ENCODE assay signal across 34 cellular contexts in the genomic region with DNA sequence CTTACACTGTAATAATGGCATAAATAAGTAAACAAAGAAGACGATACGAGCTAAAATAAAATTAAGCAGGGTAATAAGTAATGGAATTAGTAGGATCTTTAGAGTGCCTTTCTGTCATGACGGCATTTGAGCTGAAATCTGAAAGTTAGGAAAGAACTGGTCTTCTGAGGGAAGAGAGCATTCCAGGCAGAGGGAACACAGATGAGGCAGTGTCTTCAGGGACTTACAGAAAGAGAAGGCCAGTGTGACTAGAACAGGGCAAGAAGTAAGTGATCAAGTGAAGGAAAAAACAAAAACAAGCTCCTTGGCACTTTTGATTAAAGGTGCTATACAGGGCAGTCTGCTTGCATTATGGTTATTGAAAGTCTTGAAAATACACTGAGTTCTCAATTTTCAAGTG. TPM values are rescaled to one million over a fixed set of nuclear protein-coding genes. Genes with fewer than 3 reads are reported as not detected.
DNase-seq lines count a peak whose midpoint lies in the region; ATAC-seq, FAIRE-seq and TF ChIP-seq lines count a peak whose summit lies in the region.
"Had no signal": no experiment of that assay in that cellular context is flagged by ENCODE, and none has a peak within 500 bp of the region (broad histone marks: within the 10 kb centered on the region; RNA-seq: fewer than 3 reads in every experiment).

No MANE protein-coding gene starts in this region.

- H2AK5ac ChIP-seq in mesenchymal stem cell (ENCODE audit: low read length, severe bottlenecking): no peak overlapping the region

- H4K91ac ChIP-seq in mesenchymal stem cell (ENCODE audit: low read length): no peak overlapping the region

- H3K18ac ChIP-seq in mesenchymal stem cell (ENCODE audit: low read depth in 1 of 2, low read length in 2 of 2): no peak overlapping the region

- H2AFZ ChIP-seq in HepG2 (ENCODE audit: low read length): no peak overlapping the region
- no peak overlapping the region for H2AFZ ChIP-seq in mesenchymal stem cell (ENCODE audit: low read depth, low read length)

- POLR2A ChIA-PET in HepG2 (lab: Yijun Ruan, JAX): no interaction called here
- POLR2A ChIA-PET in GM10248 (lab: Yijun Ruan, JAX): no interaction called here

- no peak for TF ChIP-seq RAD21 in HepG2 (CRISPR knock-in tag; IDR thresholded peaks at IDR 0.05)

- H3K23ac ChIP-seq in mesenchymal stem cell (ENCODE audit: low read length in 2 of 2): no peak overlapping the region

- no peak overlapping the region for H4K8ac ChIP-seq in mesenchymal stem cell (ENCODE audit: low read length)

- H3K4me2 ChIP-seq in HepG2 (ENCODE audit: low read depth, low read length): no peak overlapping the region
- no peak overlapping the region for H3K4me2 ChIP-seq in mesenchymal stem cell (ENCODE audit: low read length, poor library complexity, severe bottlenecking)

- no peak overlapping the region for H2BK15ac ChIP-seq in mesenchymal stem cell (ENCODE audit: low read depth, poor library complexity, severe bottlenecking)

- H3K4me1 ChIP-seq in HepG2 (ENCODE audit: insufficient read depth, low read length) (peaks cover 68% of the 10 kb centered on the region), right lobe of liver (peaks cover 0 to 4% (median 1%) of the 10 kb centered on the region in 4 donors), mesenchymal stem cell (ENCODE audit: control insufficient read depth, insufficient read depth, low read depth, low read length) (peaks cover 7% of the 10 kb centered on the region)
- H3K4me1 ChIP-seq: SJSA1 had no signal

- CTCF ChIA-PET in HepG2 (lab: Yijun Ruan, JAX; ENCODE audit: low intra/inter-chr PET ratio, low total read pairs) (no interaction called here), GM10248 (lab: Yijun Ruan, JAX) (interaction anchor here (1.0 to 4.0 kb wide), 7 partner anchors 10 to 52 kb away, joined by 3 to 29 read pairs (median 3); no protein-coding TSS in a partner anchor)

- no peak overlapping the region for H3K4ac ChIP-seq in mesenchymal stem cell (ENCODE audit: low read depth in 1 of 2, low read length in 2 of 2)

- ATAC-seq in HepG2: no peak
- no peak for ATAC-seq in right lobe of liver
- no peak for ATAC-seq in GM18861 (IDR thresholded peaks at IDR 0.05; ENCODE audit: unreplicated experiment)
- ATAC-seq in GM21526 (IDR thresholded peaks at IDR 0.05; ENCODE audit: low FRiP score, unreplicated experiment): no peak
- no peak for ATAC-seq in GM21576 (IDR thresholded peaks at IDR 0.05; ENCODE audit: unreplicated experiment)
- ATAC-seq: effector memory CD8-positive, alpha-beta T cell; natural killer cell treated with Interleukin-12 subunit alpha and Interleukin-12 subunit beta and Interleukin-15 and Interleukin-18, amount 100 ng/mL, for 72 hours; stimulated activated naive CD8-positive, alpha-beta T cell treated with anti-CD3 and anti-CD28 coated beads, Interleukin-15, Interleukin-2, amounts not matched to agents 100 U/mL and 50 U/mL, for 24 hours had no signal

- intact Hi-C loops in HepG2 (cut with micrococcal nuclease; ENCODE audit: unreplicated experiment) (no loop called here), right lobe of liver (cut with DNase I) (no loop called here)

- TF ChIP-seq CTCF in HepG2 (CRISPR knock-in tag; IDR thresholded peaks at IDR 0.05): no peak
- no peak for TF ChIP-seq CTCF in right lobe of liver (IDR thresholded peaks at IDR 0.05)
- TF ChIP-seq CTCF in GM10248 (IDR thresholded peaks at IDR 0.05; ENCODE audit: control extremely low read depth, extremely low read depth, low read depth, missing control alignments): no peak

- 0 out of 5 replicates have a peak, but pooled peaks cover 0 to 2% of the 10 kb centered on the region in 2 experiments for H3K36me3 ChIP-seq in HepG2 (replicated peaks in 1 of 2; ENCODE audit: control insufficient read depth in 1 of 2, insufficient read depth in 2 of 2, low read length in 2 of 2)
- H3K36me3 ChIP-seq in right lobe of liver: no peaks in the 10 kb centered on the region
- H3K36me3 ChIP-seq in mesenchymal stem cell (ENCODE audit: control insufficient read depth in 1 of 2, insufficient read depth in 2 of 2, low read depth in 1 of 2, low read length in 2 of 2): peaks cover 8 to 10% of the 10 kb centered on the region in 2 experiments
- H3K36me3 ChIP-seq: thoracic aorta, uterus had no signal

- H4K20me1 ChIP-seq in HepG2 (ENCODE audit: insufficient read depth, low read length): peaks cover 51% of the 10 kb centered on the region

- no peak overlapping the region for H3K4me3 ChIP-seq in HepG2 (replicated peaks in 1 of 3; ENCODE audit: insufficient read depth in 1 of 3, low read depth in 2 of 3, low read length in 3 of 3)
- no peak overlapping the region for H3K4me3 ChIP-seq in right lobe of liver
- peak overlapping the region in 1 of 2 experiments; percentile 48 for H3K4me3 ChIP-seq in mesenchymal stem cell (ENCODE audit: insufficient read depth in 1 of 2, low read depth in 1 of 2, low read length in 2 of 2)
- H3K4me3 ChIP-seq: lung, SJSA1, thoracic aorta, uterus had no signal

- no peak overlapping the region for H2BK5ac ChIP-seq in mesenchymal stem cell (ENCODE audit: low read depth, low read length, poor library complexity, severe bottlenecking)

- no peak for TF ChIP-seq POLR2A in HepG2 (IDR thresholded peaks at IDR 0.05; ENCODE audit: insufficient read depth in 1 of 2, low read depth in 2 of 2, low read length in 2 of 2)
- TF ChIP-seq POLR2A in right lobe of liver (IDR thresholded peaks at IDR 0.05): no peak

- no peaks in the 10 kb centered on the region for H3K79me1 ChIP-seq in mesenchymal stem cell (replicated peaks; ENCODE audit: low read length, poor library complexity, severe bottlenecking)

- in situ Hi-C loops in HepG2 (cut with HindIII; ENCODE audit: extremely low pct_ligation_motif_present, low pct_unique_long_range_greater_than_20kb): no loop called here

- no peak for DNase-seq in HepG2 (ENCODE audit: low spot score)
- no peak for DNase-seq in right lobe of liver
- DNase-seq in fibroblast of peridontal ligament (ENCODE audit: extremely low read depth): peak; percentile 38
- no peak for DNase-seq in mesenchymal stem cell
- DNase-seq in GM10248 (ENCODE audit: extremely low spot score): no peak
- DNase-seq: activated CD4-positive, alpha-beta T cell treated with anti-CD3 and anti-CD28 coated beads for 48 hours; activated CD8-positive, alpha-beta memory T cell treated with anti-CD3 and anti-CD28 coated beads for 24 hours; activated effector memory CD4-positive, alpha-beta T cell treated with Interleukin-2 at 50 U/mL for 16 hours; activated T-cell treated with anti-CD3 and anti-CD28 coated beads for 4 hours; AML-193; anterior cingulate cortex; CD4-positive, CD25-positive, alpha-beta regulatory T cell; DND-41; effector memory CD8-positive, alpha-beta T cell; foreskin melanocyte; KG1; MM.1S; NCI-H1417; NCI-H2081 treated with DMSO at 0.1 percent for 48 hours; NCI-H226; stimulated activated CD4-positive, alpha-beta T cell treated with anti-CD3 and anti-CD28 coated beads, Interleukin-1b, Interleukin-23, amount 100 ng/mL, for 48 hours; stimulated activated naive CD8-positive, alpha-beta T cell treated with anti-CD3 and anti-CD28 coated beads, Interleukin-15, Interleukin-2, amounts not matched to agents 100 U/mL and 50 U/mL, for 24 hours; T1000; uterus; WERI-Rb-1 had no signal

- H3K27ac ChIP-seq in HepG2 (ENCODE audit: extremely low read length, insufficient read depth, low read length) (peak overlapping the region; percentile 38), right lobe of liver (no peak overlapping the region), mesenchymal stem cell (ENCODE audit: low read length, poor library complexity, severe bottlenecking) (no peak overlapping the region)
- H3K27ac ChIP-seq: SJSA1, thoracic aorta, uterus, WERI-Rb-1 had no signal

- no peak overlapping the region for H3K14ac ChIP-seq in mesenchymal stem cell (ENCODE audit: low read length in 2 of 2)

- TF ChIP-seq EP300 in HepG2 (IDR thresholded peaks at IDR 0.05; ENCODE audit: low read depth in 2 of 2, low read length in 2 of 2) (no peak), HepG2 (CRISPR knock-in tag; IDR thresholded peaks at IDR 0.05; ENCODE audit: borderline replicate concordance) (no peak)

- H3K79me2 ChIP-seq in HepG2 (ENCODE audit: insufficient read depth, low read length): peaks cover 72% of the 10 kb centered on the region

- no peak overlapping the region for H2BK120ac ChIP-seq in mesenchymal stem cell (ENCODE audit: low read depth, low read length)

- 97% methylated on average over 3 of the region's 3 CpGs for WGBS in HepG2 (ENCODE audit: low lambda C conversion rate)
- 71% methylated on average over 3 of the region's 3 CpGs for WGBS in right lobe of liver (ENCODE audit: insufficient coverage, low coverage, low lambda C conversion rate, missing lambda C conversion rate)
- 98% methylated on average over 3 of the region's 3 CpGs for WGBS in mesenchymal stem cell

- H3K9me3 ChIP-seq in HepG2 (ENCODE audit: low read length) (no peaks in the 10 kb centered on the region), right lobe of liver (no peaks in the 10 kb centered on the region), mesenchymal stem cell (ENCODE audit: control insufficient read depth, low read length) (no peaks in the 10 kb centered on the region)
- H3K9me3 ChIP-seq: SJSA1, thoracic aorta, uterus had no signal

- H3K27me3 ChIP-seq in HepG2 (ENCODE audit: control insufficient read depth in 1 of 2, insufficient read depth in 2 of 2, low read length in 2 of 2): no peaks in the 10 kb centered on the region
- H3K27me3 ChIP-seq in right lobe of liver: no peaks in the 10 kb centered on the region
- no peaks in the 10 kb centered on the region for H3K27me3 ChIP-seq in mesenchymal stem cell (ENCODE audit: control insufficient read depth in 1 of 2, insufficient read depth in 1 of 2, low read length in 2 of 2)
- H3K27me3 ChIP-seq: SJSA1, uterus had no signal

- no peak overlapping the region for H2BK12ac ChIP-seq in mesenchymal stem cell (ENCODE audit: low read length in 2 of 2)

- H3K9ac ChIP-seq in HepG2 (ENCODE audit: insufficient read depth, low read depth, low read length) (no peak overlapping the region), mesenchymal stem cell (ENCODE audit: low read length) (peak overlapping the region; percentile 67)

- no peak for FAIRE-seq in HepG2 (lab: Jason Lieb, UNC)
- FAIRE-seq: D721Med, H1 had no signal

- no TSS peak for BruUV-seq in HepG2 (replicated peaks; lab: Mats Ljungman, UMichigan)

RNA-seq across cellular contexts. Expression of a gene that starts 20.0 kb away (rescaled TPM):
- total RNA-seq in HepG2 (2016; rRNA removed; fragmentation: Illumina TruSeq; extraction: Trizol) (162 and 212 TPM in 2 replicates), right lobe of liver (100 to 1,000 TPM; 101 to 192 (median 123) TPM)
- 34.3 and 40.0 TPM in 2 replicates for total RNA-seq in HepG2 (2016; cell fraction: cytosol; rRNA removed; fragmentation: Illumina TruSeq; extraction: Trizol; ENCODE audit: low read depth)
- 166 and 189 TPM in 2 replicates for total RNA-seq in HepG2 (2016; cell fraction: insoluble cytoplasmic fraction; rRNA removed; fragmentation: Illumina TruSeq; extraction: Trizol)
- total RNA-seq in HepG2 (2016; cell fraction: membrane; rRNA removed; fragmentation: Illumina TruSeq; extraction: Trizol): 32.3 and 34.9 TPM in 2 replicates
- 120 and 139 TPM in 2 replicates for total RNA-seq in HepG2 (2016; cell fraction: nucleus; rRNA removed; fragmentation: Illumina TruSeq; extraction: Trizol)
- polyA plus RNA-seq in HepG2 (2011; rRNA removed): 66.8 and 72.4 TPM in 2 replicates
- 78.6 and 78.9 TPM in 2 replicates for polyA plus RNA-seq in HepG2 (2011; cell fraction: cytosol; rRNA removed)
- polyA plus RNA-seq in HepG2 (2011; cell fraction: nucleus; rRNA removed): 101 and 107 TPM in 2 replicates
- polyA plus RNA-seq in HepG2 (2012): 129 and 131 TPM in 2 replicates
- 5.9 and 7.5 TPM in 2 replicates for polyA plus RNA-seq in HepG2 (2016; cell fraction: cytosol; fragmentation: Illumina TruSeq; extraction: Trizol; ENCODE audit: low read depth)
- 153 and 162 TPM in 2 replicates for polyA plus RNA-seq in HepG2 (2016; cell fraction: insoluble cytoplasmic fraction; fragmentation: Illumina TruSeq; extraction: Trizol; ENCODE audit: low read depth)
- 14.8 and 19.2 TPM in 2 replicates for polyA plus RNA-seq in HepG2 (2016; cell fraction: membrane; fragmentation: Illumina TruSeq; extraction: Trizol; ENCODE audit: low read depth)
- polyA plus RNA-seq in HepG2 (2016; cell fraction: nucleus; fragmentation: Illumina TruSeq; extraction: Trizol; ENCODE audit: insufficient read depth, low read depth): 115 and 117 TPM in 2 replicates
- 101 and 109 TPM in 2 replicates for polyA minus RNA-seq in HepG2 (2011; rRNA and poly(A)+ RNA removed; ENCODE audit: low replicate concordance)
- polyA minus RNA-seq in HepG2 (2011; cell fraction: cytosol; rRNA and poly(A)+ RNA removed): 115 and 142 TPM in 2 replicates
- 116 and 117 TPM in 2 replicates for polyA minus RNA-seq in HepG2 (2011; cell fraction: nucleus; rRNA and poly(A)+ RNA removed)
- polyA plus RNA-seq in mesenchymal stem cell (2013, experiment 1 of 2): 140 TPM
- polyA plus RNA-seq in mesenchymal stem cell (2013, experiment 2 of 2): 144 TPM
